ENCODE assay signal across 1 cellular context in genomic region chr3:38165722-38166387, GRCh38.
TF ChIP-seq lines count a peak whose summit lies in the region.

No MANE protein-coding gene starts in this region.

TF ChIP-seq in K562, 482 proteins besides CTCF, POLR2A, EP300 and RAD21 (continued from another document and continues in another):
- TF ChIP-seq, protein P1, sequence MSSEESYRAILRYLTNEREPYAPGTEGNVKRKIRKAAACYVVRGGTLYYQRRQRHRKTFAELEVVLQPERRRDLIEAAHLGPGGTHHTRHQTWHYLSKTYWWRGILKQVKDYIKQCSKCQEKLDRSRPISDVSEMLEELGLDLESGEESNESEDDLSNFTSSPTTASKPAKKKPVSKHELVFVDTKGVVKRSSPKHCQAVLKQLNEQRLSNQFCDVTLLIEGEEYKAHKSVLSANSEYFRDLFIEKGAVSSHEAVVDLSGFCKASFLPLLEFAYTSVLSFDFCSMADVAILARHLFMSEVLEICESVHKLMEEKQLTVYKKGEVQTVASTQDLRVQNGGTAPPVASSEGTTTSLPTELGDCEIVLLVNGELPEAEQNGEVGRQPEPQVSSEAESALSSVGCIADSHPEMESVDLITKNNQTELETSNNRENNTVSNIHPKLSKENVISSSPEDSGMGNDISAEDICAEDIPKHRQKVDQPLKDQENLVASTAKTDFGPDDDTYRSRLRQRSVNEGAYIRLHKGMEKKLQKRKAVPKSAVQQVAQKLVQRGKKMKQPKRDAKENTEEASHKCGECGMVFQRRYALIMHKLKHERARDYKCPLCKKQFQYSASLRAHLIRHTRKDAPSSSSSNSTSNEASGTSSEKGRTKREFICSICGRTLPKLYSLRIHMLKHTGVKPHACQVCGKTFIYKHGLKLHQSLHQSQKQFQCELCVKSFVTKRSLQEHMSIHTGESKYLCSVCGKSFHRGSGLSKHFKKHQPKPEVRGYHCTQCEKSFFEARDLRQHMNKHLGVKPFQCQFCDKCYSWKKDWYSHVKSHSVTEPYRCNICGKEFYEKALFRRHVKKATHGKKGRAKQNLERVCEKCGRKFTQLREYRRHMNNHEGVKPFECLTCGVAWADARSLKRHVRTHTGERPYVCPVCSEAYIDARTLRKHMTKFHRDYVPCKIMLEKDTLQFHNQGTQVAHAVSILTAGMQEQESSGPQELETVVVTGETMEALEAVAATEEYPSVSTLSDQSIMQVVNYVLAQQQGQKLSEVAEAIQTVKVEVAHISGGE (CRISPR knock-in tag; IDR thresholded peaks at IDR 0.05) = no peak
- no peak; a peak in 2 of 4 replicates for TF ChIP-seq MNT (conservative IDR thresholded peaks at IDR 0.05)
- TF ChIP-seq ZNF584 (CRISPR knock-in tag; IDR thresholded peaks at IDR 0.05; ENCODE audit: low read depth) = no peak
- TF ChIP-seq CHD2 (IDR thresholded peaks at IDR 0.05; ENCODE audit: low read depth, low read length) = no peak
- TF ChIP-seq DDX20 (tag; IDR thresholded peaks at IDR 0.05; ENCODE audit: low read depth) = no peak
- TF ChIP-seq ZNF77 (CRISPR knock-in tag; IDR thresholded peaks at IDR 0.05) = no peak
- TF ChIP-seq ZNF408 (CRISPR knock-in tag; IDR thresholded peaks at IDR 0.05; ENCODE audit: low read depth) = no peak
- TF ChIP-seq NCOA4 (IDR thresholded peaks at IDR 0.05; ENCODE audit: partially characterized antibody) = no peak
- TF ChIP-seq, protein P2, sequence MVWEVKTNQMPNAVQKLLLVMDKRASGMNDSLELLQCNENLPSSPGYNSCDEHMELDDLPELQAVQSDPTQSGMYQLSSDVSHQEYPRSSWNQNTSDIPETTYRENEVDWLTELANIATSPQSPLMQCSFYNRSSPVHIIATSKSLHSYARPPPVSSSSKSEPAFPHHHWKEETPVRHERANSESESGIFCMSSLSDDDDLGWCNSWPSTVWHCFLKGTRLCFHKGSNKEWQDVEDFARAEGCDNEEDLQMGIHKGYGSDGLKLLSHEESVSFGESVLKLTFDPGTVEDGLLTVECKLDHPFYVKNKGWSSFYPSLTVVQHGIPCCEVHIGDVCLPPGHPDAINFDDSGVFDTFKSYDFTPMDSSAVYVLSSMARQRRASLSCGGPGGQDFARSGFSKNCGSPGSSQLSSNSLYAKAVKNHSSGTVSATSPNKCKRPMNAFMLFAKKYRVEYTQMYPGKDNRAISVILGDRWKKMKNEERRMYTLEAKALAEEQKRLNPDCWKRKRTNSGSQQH (CRISPR knock-in tag; IDR thresholded peaks at IDR 0.05) = no peak
- TF ChIP-seq, protein P3, sequence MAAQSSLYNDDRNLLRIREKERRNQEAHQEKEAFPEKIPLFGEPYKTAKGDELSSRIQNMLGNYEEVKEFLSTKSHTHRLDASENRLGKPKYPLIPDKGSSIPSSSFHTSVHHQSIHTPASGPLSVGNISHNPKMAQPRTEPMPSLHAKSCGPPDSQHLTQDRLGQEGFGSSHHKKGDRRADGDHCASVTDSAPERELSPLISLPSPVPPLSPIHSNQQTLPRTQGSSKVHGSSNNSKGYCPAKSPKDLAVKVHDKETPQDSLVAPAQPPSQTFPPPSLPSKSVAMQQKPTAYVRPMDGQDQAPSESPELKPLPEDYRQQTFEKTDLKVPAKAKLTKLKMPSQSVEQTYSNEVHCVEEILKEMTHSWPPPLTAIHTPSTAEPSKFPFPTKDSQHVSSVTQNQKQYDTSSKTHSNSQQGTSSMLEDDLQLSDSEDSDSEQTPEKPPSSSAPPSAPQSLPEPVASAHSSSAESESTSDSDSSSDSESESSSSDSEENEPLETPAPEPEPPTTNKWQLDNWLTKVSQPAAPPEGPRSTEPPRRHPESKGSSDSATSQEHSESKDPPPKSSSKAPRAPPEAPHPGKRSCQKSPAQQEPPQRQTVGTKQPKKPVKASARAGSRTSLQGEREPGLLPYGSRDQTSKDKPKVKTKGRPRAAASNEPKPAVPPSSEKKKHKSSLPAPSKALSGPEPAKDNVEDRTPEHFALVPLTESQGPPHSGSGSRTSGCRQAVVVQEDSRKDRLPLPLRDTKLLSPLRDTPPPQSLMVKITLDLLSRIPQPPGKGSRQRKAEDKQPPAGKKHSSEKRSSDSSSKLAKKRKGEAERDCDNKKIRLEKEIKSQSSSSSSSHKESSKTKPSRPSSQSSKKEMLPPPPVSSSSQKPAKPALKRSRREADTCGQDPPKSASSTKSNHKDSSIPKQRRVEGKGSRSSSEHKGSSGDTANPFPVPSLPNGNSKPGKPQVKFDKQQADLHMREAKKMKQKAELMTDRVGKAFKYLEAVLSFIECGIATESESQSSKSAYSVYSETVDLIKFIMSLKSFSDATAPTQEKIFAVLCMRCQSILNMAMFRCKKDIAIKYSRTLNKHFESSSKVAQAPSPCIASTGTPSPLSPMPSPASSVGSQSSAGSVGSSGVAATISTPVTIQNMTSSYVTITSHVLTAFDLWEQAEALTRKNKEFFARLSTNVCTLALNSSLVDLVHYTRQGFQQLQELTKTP (IDR thresholded peaks at IDR 0.05; ENCODE audit: low read depth in 1 of 2, partially characterized antibody in 2 of 2) = no peak
- TF ChIP-seq NCOA1 (IDR thresholded peaks at IDR 0.05; ENCODE audit: low read depth) = no peak
- no peak for TF ChIP-seq ATF1 (CRISPR knock-in tag; IDR thresholded peaks at IDR 0.05)
- TF ChIP-seq ATF1 (tag; IDR thresholded peaks at IDR 0.05) = no peak
- no peak for TF ChIP-seq MAFK (IDR thresholded peaks at IDR 0.05; ENCODE audit: low read length)
- TF ChIP-seq SRSF1 (IDR thresholded peaks at IDR 0.05; ENCODE audit: low read depth, low read length) = no peak
- no peak for TF ChIP-seq CCAR2 (IDR thresholded peaks at IDR 0.05; ENCODE audit: low read depth, low read length)
- no peak for TF ChIP-seq ZKSCAN3 (CRISPR knock-in tag; IDR thresholded peaks at IDR 0.05)
- peak; percentile 21; the same call in 1 of the 2 replicates for TF ChIP-seq ZBTB49 (CRISPR knock-in tag; IDR thresholded peaks at IDR 0.05; ENCODE audit: borderline replicate concordance)
- TF ChIP-seq, protein P4, sequence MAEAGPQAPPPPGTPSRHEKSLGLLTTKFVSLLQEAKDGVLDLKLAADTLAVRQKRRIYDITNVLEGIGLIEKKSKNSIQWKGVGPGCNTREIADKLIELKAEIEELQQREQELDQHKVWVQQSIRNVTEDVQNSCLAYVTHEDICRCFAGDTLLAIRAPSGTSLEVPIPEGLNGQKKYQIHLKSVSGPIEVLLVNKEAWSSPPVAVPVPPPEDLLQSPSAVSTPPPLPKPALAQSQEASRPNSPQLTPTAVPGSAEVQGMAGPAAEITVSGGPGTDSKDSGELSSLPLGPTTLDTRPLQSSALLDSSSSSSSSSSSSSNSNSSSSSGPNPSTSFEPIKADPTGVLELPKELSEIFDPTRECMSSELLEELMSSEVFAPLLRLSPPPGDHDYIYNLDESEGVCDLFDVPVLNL (CRISPR knock-in tag; IDR thresholded peaks at IDR 0.05; ENCODE audit: low read depth) = no peak; the same call in 1 of the 2 replicates
- TF ChIP-seq SMAD1 (IDR thresholded peaks at IDR 0.05; ENCODE audit: low read depth, low read length, partially characterized antibody) = no peak
- TF ChIP-seq RBM22 (IDR thresholded peaks at IDR 0.05; ENCODE audit: low read depth, low read length, poor library complexity, severe bottlenecking) = no peak
- TF ChIP-seq NBN (IDR thresholded peaks at IDR 0.05; ENCODE audit: low read depth) = no peak
- no peak for TF ChIP-seq ZNF583 (CRISPR knock-in tag; IDR thresholded peaks at IDR 0.05)
- TF ChIP-seq HDAC6 (IDR thresholded peaks at IDR 0.05; ENCODE audit: low read depth, low read length) = no peak
- TF ChIP-seq, protein P5, sequence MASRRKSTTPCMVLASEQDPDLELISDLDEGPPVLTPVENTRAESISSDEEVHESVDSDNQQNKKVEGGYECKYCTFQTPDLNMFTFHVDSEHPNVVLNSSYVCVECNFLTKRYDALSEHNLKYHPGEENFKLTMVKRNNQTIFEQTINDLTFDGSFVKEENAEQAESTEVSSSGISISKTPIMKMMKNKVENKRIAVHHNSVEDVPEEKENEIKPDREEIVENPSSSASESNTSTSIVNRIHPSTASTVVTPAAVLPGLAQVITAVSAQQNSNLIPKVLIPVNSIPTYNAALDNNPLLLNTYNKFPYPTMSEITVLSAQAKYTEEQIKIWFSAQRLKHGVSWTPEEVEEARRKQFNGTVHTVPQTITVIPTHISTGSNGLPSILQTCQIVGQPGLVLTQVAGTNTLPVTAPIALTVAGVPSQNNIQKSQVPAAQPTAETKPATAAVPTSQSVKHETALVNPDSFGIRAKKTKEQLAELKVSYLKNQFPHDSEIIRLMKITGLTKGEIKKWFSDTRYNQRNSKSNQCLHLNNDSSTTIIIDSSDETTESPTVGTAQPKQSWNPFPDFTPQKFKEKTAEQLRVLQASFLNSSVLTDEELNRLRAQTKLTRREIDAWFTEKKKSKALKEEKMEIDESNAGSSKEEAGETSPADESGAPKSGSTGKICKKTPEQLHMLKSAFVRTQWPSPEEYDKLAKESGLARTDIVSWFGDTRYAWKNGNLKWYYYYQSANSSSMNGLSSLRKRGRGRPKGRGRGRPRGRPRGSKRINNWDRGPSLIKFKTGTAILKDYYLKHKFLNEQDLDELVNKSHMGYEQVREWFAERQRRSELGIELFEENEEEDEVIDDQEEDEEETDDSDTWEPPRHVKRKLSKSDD (conservative IDR thresholded peaks at IDR 0.05; ENCODE audit: low read length) = no peak
- TF ChIP-seq CSDE1 (IDR thresholded peaks at IDR 0.05) = no peak
- no peak for TF ChIP-seq TAF9B (IDR thresholded peaks at IDR 0.05; ENCODE audit: partially characterized antibody)
- TF ChIP-seq TSHZ1 (CRISPR knock-in tag; IDR thresholded peaks at IDR 0.05) = no peak
- TF ChIP-seq ZNF780A (CRISPR knock-in tag; IDR thresholded peaks at IDR 0.05) = no peak
- peak; percentile 82 for TF ChIP-seq ZNF830 (CRISPR knock-in tag; IDR thresholded peaks at IDR 0.05)
- TF ChIP-seq, protein P6, sequence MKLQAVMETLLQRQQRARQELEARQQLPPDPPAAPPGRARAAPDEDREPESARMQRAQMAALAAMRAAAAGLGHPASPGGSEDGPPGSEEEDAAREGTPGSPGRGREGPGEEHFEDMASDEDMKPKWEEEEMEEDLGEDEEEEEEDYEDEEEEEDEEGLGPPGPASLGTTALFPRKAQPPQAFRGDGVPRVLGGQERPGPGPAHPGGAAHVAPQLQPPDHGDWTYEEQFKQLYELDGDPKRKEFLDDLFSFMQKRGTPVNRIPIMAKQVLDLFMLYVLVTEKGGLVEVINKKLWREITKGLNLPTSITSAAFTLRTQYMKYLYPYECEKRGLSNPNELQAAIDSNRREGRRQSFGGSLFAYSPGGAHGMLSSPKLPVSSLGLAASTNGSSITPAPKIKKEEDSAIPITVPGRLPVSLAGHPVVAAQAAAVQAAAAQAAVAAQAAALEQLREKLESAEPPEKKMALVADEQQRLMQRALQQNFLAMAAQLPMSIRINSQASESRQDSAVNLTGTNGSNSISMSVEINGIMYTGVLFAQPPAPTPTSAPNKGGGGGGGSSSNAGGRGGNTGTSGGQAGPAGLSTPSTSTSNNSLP (IDR thresholded peaks at IDR 0.05; ENCODE audit: borderline replicate concordance, low read depth, low read length) = no peak
- TF ChIP-seq CBX8 (IDR thresholded peaks at IDR 0.05; ENCODE audit: borderline replicate concordance, extremely low read depth, low read depth, low read length, poor library complexity, severe bottlenecking) = no peak
- TF ChIP-seq SP1 (CRISPR knock-in tag; IDR thresholded peaks at IDR 0.05) = no peak
- no peak for TF ChIP-seq MEF2D (tag; conservative IDR thresholded peaks at IDR 0.05; ENCODE audit: low read depth)
- TF ChIP-seq MECOM (CRISPR knock-in tag; IDR thresholded peaks at IDR 0.05) = no peak
- no peak for TF ChIP-seq MIER1 (IDR thresholded peaks at IDR 0.05; ENCODE audit: low read depth)
- TF ChIP-seq RBM14 (IDR thresholded peaks at IDR 0.05; ENCODE audit: borderline replicate concordance, insufficient read depth, low read depth, low read length) = 0 out of 2 replicates have a peak, but pooled peaks have one; percentile 15
- TF ChIP-seq NFE2L1 (tag; IDR thresholded peaks at IDR 0.05; ENCODE audit: borderline replicate concordance, low read depth) = no peak
